ENCODE assay signal across 8 cellular contexts in the genomic region with DNA sequence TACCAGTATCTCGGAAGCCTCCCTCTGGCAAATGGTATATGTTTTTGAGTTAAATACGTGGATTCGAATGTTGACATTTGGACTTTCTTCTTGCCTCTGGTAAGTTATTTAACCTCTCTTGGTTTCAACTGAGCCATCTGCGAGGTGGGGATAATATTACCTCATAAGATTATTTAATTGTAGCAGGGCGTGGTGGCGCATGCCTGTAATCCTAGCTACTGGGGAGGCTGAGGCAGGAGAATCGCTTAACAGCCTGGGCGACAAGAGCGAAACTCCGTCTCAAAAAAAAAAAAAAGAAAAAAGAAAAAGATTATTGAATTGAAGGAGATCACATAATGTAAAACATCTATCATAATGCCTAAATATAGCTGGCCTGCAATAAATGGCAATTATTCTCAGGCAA. TPM values are rescaled to one million over a fixed set of nuclear protein-coding genes. Genes with fewer than 3 reads are reported as not detected.
A peak's percentile ranks its signal among the peaks of the same experiment; 100 is the strongest.
DNase-seq lines count a peak whose midpoint lies in the region; ATAC-seq and TF ChIP-seq lines count a peak whose summit lies in the region.

No MANE protein-coding gene starts in this region.

- TF ChIP-seq CTCF in ascending aorta (IDR thresholded peaks at IDR 0.05) (no peak), lower leg skin (IDR thresholded peaks at IDR 0.05) (no peak), type B pancreatic cell (conservative IDR thresholded peaks at IDR 0.05) (no peak)

- intact Hi-C loops in ascending aorta (cut with DNase I) = no loop called here
- intact Hi-C loops in lower leg skin (cut with DNase I; ENCODE audit: low total_unique reads) = no loop called here

- no peak for DNase-seq in activated T-cell treated with anti-CD3 and anti-CD28 coated beads, Interleukin-2, amount 50 U/mL, for 4 hours
- DNase-seq in activated T-cell treated with anti-CD3 and anti-CD28 coated beads for 4 hours (no peak), ascending aorta (ENCODE audit: low spot score in 2 of 2) (no peak), lower leg skin (ENCODE audit: low spot score in 2 of 2) (no peak), type B pancreatic cell (ENCODE audit: extremely low spot score, unreplicated experiment) (peak; percentile 4), HCEC 1CT (no peak), NCI-H1930 (lab: John Stamatoyannopoulos, UW) (no peak), AG08396 (ENCODE audit: low spot score) (no peak)

- H3K4me3 ChIP-seq in ascending aorta (peak overlapping the region; percentile 83 to 99), lower leg skin (ENCODE audit: low read depth, poor library complexity, severe bottlenecking) (peak overlapping the region; percentile 78)

- H3K9me3 ChIP-seq in ascending aorta = no peaks in the 10 kb centered on the region

- no peaks in the 10 kb centered on the region for H3K9me3 Mint-ChIP-seq in activated T-cell treated with anti-CD3 and anti-CD28 coated beads, Interleukin-2, amount 50 U/mL, for 4 hours
- peaks cover 6% of the 10 kb centered on the region for H3K9me3 Mint-ChIP-seq in type B pancreatic cell

- no peak for ATAC-seq in activated T-cell treated with anti-CD3 and anti-CD28 coated beads, Interleukin-2, amount 50 U/mL, for 4 hours

- no peaks in the 10 kb centered on the region for H3K36me3 ChIP-seq in ascending aorta

- H3K27ac ChIP-seq in ascending aorta = peak overlapping the region; percentile 78 to 91

- peaks cover 0 to 11% of the 10 kb centered on the region in 2 donors for H3K4me1 ChIP-seq in ascending aorta

- peaks cover 2% of the 10 kb centered on the region for H3K36me3 Mint-ChIP-seq in activated T-cell treated with anti-CD3 and anti-CD28 coated beads, Interleukin-2, amount 50 U/mL, for 4 hours (ENCODE audit: insufficient read depth)
- peaks cover 6% of the 10 kb centered on the region for H3K36me3 Mint-ChIP-seq in type B pancreatic cell

- H3K27me3 ChIP-seq in ascending aorta = no peaks in the 10 kb centered on the region

- peaks cover 9% of the 10 kb centered on the region for H3K4me1 Mint-ChIP-seq in activated T-cell treated with anti-CD3 and anti-CD28 coated beads, Interleukin-2, amount 50 U/mL, for 4 hours (ENCODE audit: low read depth)
- H3K4me1 Mint-ChIP-seq in type B pancreatic cell (ENCODE audit: unreplicated experiment) = peaks cover 13% of the 10 kb centered on the region

- WGBS in lower leg skin, 2 donors = 42 to 54% methylated on average over 10 of the region's 10 CpGs

- H3K4me3 Mint-ChIP-seq in activated T-cell treated with anti-CD3 and anti-CD28 coated beads, Interleukin-2, amount 50 U/mL, for 4 hours = peak overlapping the region; percentile 86
- peak overlapping the region; percentile 94 for H3K4me3 Mint-ChIP-seq in type B pancreatic cell

- no peaks in the 10 kb centered on the region for H3K27me3 Mint-ChIP-seq in activated T-cell treated with anti-CD3 and anti-CD28 coated beads, Interleukin-2, amount 50 U/mL, for 4 hours (ENCODE audit: low read depth)
- no peaks in the 10 kb centered on the region for H3K27me3 Mint-ChIP-seq in type B pancreatic cell

- TF ChIP-seq POLR2A in lower leg skin (IDR thresholded peaks at IDR 0.05) = no peak

- peak overlapping the region; percentile 89 for H3K27ac Mint-ChIP-seq in type B pancreatic cell

RNA-seq across cellular contexts. Expression of gene TAF5, which starts 0.4 kb away (rescaled TPM):
- 1 to 10 TPM; 6.9 to 9.6 (median 7.8) TPM for total RNA-seq in activated T-cell treated with anti-CD3 and anti-CD28 coated beads, Interleukin-2, amount 50 U/mL, for 4 hours
- total RNA-seq in ascending aorta (2.4 TPM), lower leg skin (1 to 10 TPM; 4.1 to 8.9 (median 6.1) TPM), type B pancreatic cell (ENCODE audit: low replicate concordance) (6.2 and 10.0 TPM in 2 replicates)

RNA-seq across cellular contexts. Expression of gene PCGF6, which starts 16.4 kb away (rescaled TPM):
- total RNA-seq in activated T-cell treated with anti-CD3 and anti-CD28 coated beads, Interleukin-2, amount 50 U/mL, for 4 hours = 10 to 100 TPM; 15.8 to 18.1 (median 16.9) TPM
- 9.7 TPM for total RNA-seq in ascending aorta
- 10 to 100 TPM in 1 of 4 donors, 1 to 10 TPM in 3; 5.4 to 10.9 (median 7.0) TPM for total RNA-seq in lower leg skin
- 9.0 and 14.5 TPM in 2 replicates for total RNA-seq in type B pancreatic cell (ENCODE audit: low replicate concordance)

RNA-seq across cellular contexts. Expression of gene ATP5MK, which starts 28.9 kb away (rescaled TPM):
- total RNA-seq in activated T-cell treated with anti-CD3 and anti-CD28 coated beads, Interleukin-2, amount 50 U/mL, for 4 hours = 100 to 1,000 TPM; 426 to 450 (median 433) TPM
- 481 TPM for total RNA-seq in ascending aorta
- 100 to 1,000 TPM in 3 of 4 donors, 10 to 100 TPM in 1; 56.0 to 222 (median 152) TPM for total RNA-seq in lower leg skin
- total RNA-seq in type B pancreatic cell (ENCODE audit: low replicate concordance) = 300 and 424 TPM in 2 replicates

RNA-seq across cellular contexts. Expression of gene PDCD11, which starts 29.0 kb away (rescaled TPM):
- total RNA-seq in activated T-cell treated with anti-CD3 and anti-CD28 coated beads, Interleukin-2, amount 50 U/mL, for 4 hours = 100 to 1,000 TPM; 122 to 127 (median 124) TPM
- total RNA-seq in ascending aorta (4.8 TPM), lower leg skin (10 to 100 TPM; 14.2 to 23.1 (median 20.5) TPM), type B pancreatic cell (ENCODE audit: low replicate concordance) (46.3 and 53.2 TPM in 2 replicates)
